14 cellular contexts compared by ENCODE assay signal in the genomic region with DNA sequence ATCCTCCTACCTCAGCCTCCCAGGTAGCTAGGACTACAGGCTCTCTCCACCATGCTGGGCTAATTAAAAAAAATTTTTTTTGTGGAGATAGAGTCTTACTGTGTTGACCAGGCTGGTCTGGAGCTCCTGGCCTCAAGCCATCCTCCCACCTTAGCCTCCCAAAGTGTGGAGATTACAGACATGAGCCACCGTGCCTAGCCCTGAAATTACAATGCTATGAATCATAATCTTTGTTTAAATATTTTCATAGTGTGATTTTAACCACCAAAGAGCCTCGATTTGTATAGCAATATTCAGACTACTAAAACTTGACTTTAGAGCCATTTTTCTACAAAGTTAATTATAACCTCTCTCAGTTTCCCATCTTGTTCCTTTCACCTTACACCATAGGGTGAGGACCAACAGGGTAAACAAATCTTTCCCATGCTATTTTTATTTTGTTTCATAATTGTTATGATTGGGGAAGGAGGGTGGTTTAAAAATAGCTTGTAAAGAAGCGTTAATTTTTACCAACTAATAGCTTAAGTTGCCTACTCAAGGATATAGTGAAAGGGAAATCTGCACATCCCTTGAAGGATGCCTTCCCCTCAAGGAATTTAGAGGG. TPM values are rescaled to one million over a fixed set of nuclear protein-coding genes. Genes with fewer than 3 reads are reported as not detected.
DNase-seq lines count a peak whose midpoint lies in the region; ATAC-seq and TF ChIP-seq lines count a peak whose summit lies in the region.
"Had no signal": no experiment of that assay in that cellular context is flagged by ENCODE, and none has a peak within 500 bp of the region (broad histone marks: within the 10 kb centered on the region; RNA-seq: fewer than 3 reads in every experiment).

No MANE protein-coding gene starts in this region.

- H3K9ac ChIP-seq in endodermal cell (ENCODE audit: extremely low read depth, low read length, poor library complexity, severe bottlenecking) = no peak overlapping the region

- 86 to 100% methylated on average over 1 to 3 of the region's 3 CpGs for WGBS in endodermal cell (ENCODE audit: insufficient coverage in 1 of 2, insufficient read length in 1 of 2), 2 experiments

- H3K27ac Mint-ChIP-seq in T-helper 17 cell (peak overlapping the region; percentile 49), endodermal cell (no peak overlapping the region)

- H3K9me3 ChIP-seq in T-helper 17 cell (ENCODE audit: control insufficient read depth, low read length, poor library complexity, severe bottlenecking) (no peaks in the 10 kb centered on the region), endodermal cell (ENCODE audit: control insufficient read depth, low read length) (peaks cover 7% of the 10 kb centered on the region)

- H3K27me3 ChIP-seq in endodermal cell (ENCODE audit: control insufficient read depth, insufficient read depth, low read length, poor library complexity, severe bottlenecking) = no peaks in the 10 kb centered on the region

- peaks cover 2% of the 10 kb centered on the region for H3K36me3 Mint-ChIP-seq in T-helper 17 cell (ENCODE audit: low read depth)
- H3K36me3 Mint-ChIP-seq in endodermal cell (ENCODE audit: low read depth) = peaks cover 30% of the 10 kb centered on the region

- H3K27me3 Mint-ChIP-seq in T-helper 17 cell (no peaks in the 10 kb centered on the region), endodermal cell (ENCODE audit: insufficient read depth) (no peaks in the 10 kb centered on the region)

- peaks cover 21% of the 10 kb centered on the region for H3K36me3 ChIP-seq in endodermal cell (ENCODE audit: control insufficient read depth, insufficient read depth, low read length)

- H3K4me1 Mint-ChIP-seq in T-helper 17 cell (peaks cover 27% of the 10 kb centered on the region), endodermal cell (peaks cover 7% of the 10 kb centered on the region)

- H3K4me3 ChIP-seq in endodermal cell (ENCODE audit: low read length) = no peak overlapping the region

- no peak overlapping the region for H3K27ac ChIP-seq in endodermal cell (ENCODE audit: low read depth, low read length)
- H3K27ac ChIP-seq: HL-60 had no signal

- H3K4me3 Mint-ChIP-seq in T-helper 17 cell = no peak overlapping the region
- H3K4me3 Mint-ChIP-seq in endodermal cell = no peak overlapping the region

- H3K4me1 ChIP-seq in endodermal cell (ENCODE audit: control insufficient read depth, insufficient read depth, low read length) = no peaks in the 10 kb centered on the region

- H3K9me3 Mint-ChIP-seq in endodermal cell = no peaks in the 10 kb centered on the region

- ATAC-seq in GM18870 (IDR thresholded peaks at IDR 0.05; ENCODE audit: unreplicated experiment) (peak; percentile 49), T-helper 17 cell (no peak), HG03520 (IDR thresholded peaks at IDR 0.05; ENCODE audit: unreplicated experiment) (no peak), GM18517 (IDR thresholded peaks at IDR 0.05; ENCODE audit: unreplicated experiment) (no peak), HG02642 (IDR thresholded peaks at IDR 0.05; ENCODE audit: poor library complexity, unreplicated experiment) (no peak)

- peak; percentile 19 for DNase-seq in AG08395 (ENCODE audit: low spot score)
- DNase-seq in T-helper 17 cell = no peak
- DNase-seq in glomerular visceral epithelial cell (ENCODE audit: extremely low spot score) = peak; percentile 72
- DNase-seq in endodermal cell = no peak
- DNase-seq: activated CD4-positive, CD25-positive, alpha-beta regulatory T cell; DMS 273 treated with DMSO at 0.1 percent for 48 hours; mesendoderm; NCI-H1436 treated with DMSO at 0.1 percent for 48 hours; OCI-M1 had no signal

- no peak for TF ChIP-seq CTCF in endodermal cell (conservative IDR thresholded peaks at IDR 0.05)

RNA-seq across cellular contexts. Expression of a gene that starts 32.7 kb away (rescaled TPM):
- total RNA-seq in T-helper 17 cell (100 to 1,000 TPM; 153 to 165 TPM), endodermal cell (100 to 1,000 TPM; 172 to 202 TPM)
- 211 TPM for polyA plus RNA-seq in endodermal cell (2013, experiment 1 of 2)
- 191 TPM for polyA plus RNA-seq in endodermal cell (2013, experiment 2 of 2)

RNA-seq across cellular contexts. Expression of a gene that starts 54.3 kb away (rescaled TPM):
- total RNA-seq in T-helper 17 cell = 1 to 10 TPM; 3.2 to 4.3 TPM
- 10 to 100 TPM; 50.5 to 67.9 TPM for total RNA-seq in endodermal cell
- 107 TPM for polyA plus RNA-seq in endodermal cell (2013, experiment 1 of 2)
- 113 TPM for polyA plus RNA-seq in endodermal cell (2013, experiment 2 of 2)

Comparison
In these comparisons a context has a peak if more than half of its experiments do, and no peak if none do; other contexts are left out.
1. DNase-seq: peak in AG08395 (single experiment) and glomerular visceral epithelial cell (single experiment); none in T-helper 17 cell (0 of 3) and endodermal cell (single experiment).
2. RNA of a gene that starts 54.3 kb away (total RNA-seq): 50.5 to 67.9 TPM in endodermal cell; 3.2 to 4.3 TPM in T-helper 17 cell; every median in the first group is over 4 times any median in the second.